2 cellular contexts compared by ENCODE assay signal in the genomic region with DNA sequence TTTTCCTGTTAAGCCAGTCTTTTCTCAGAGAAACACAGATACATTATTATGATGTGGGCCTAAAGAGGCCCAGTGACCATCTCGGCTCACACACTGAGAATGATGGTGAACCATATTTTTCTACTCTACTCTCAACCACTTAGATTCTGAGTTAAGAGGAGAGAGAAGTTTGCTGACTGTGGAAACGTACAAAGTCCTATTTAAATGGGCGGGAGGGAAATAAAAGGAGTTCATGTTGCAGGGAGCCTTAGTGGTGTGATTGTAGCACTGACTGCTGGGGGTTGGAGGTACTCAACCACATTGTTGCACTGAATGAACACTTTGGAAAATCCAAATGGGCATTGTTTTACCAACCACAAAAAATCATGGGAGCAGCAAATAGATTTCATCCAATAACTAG.
A peak's percentile ranks its signal among the peaks of the same experiment; 100 is the strongest.
TF ChIP-seq lines count a peak whose summit lies in the region.

No MANE protein-coding gene starts in this region.

TF ChIP-seq in IMR-90, 13 proteins besides CTCF, POLR2A, EP300 and RAD21:
- TF ChIP-seq, protein P1, sequence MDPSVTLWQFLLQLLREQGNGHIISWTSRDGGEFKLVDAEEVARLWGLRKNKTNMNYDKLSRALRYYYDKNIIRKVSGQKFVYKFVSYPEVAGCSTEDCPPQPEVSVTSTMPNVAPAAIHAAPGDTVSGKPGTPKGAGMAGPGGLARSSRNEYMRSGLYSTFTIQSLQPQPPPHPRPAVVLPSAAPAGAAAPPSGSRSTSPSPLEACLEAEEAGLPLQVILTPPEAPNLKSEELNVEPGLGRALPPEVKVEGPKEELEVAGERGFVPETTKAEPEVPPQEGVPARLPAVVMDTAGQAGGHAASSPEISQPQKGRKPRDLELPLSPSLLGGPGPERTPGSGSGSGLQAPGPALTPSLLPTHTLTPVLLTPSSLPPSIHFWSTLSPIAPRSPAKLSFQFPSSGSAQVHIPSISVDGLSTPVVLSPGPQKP (IDR thresholded peaks at IDR 0.05; ENCODE audit: borderline replicate concordance, low read depth, low read length), result no peak
- no peak for TF ChIP-seq MXI1 (IDR thresholded peaks at IDR 0.05; ENCODE audit: borderline replicate concordance, low read depth, low read length)
- TF ChIP-seq CHD1 (IDR thresholded peaks at IDR 0.05; ENCODE audit: low read depth, low read length), result no peak
- no peak for TF ChIP-seq CEBPB (IDR thresholded peaks at IDR 0.05; ENCODE audit: low read depth, low read length)
- TF ChIP-seq BHLHE40 (IDR thresholded peaks at IDR 0.05; ENCODE audit: low read depth, low read length), result no peak
- TF ChIP-seq, protein P2, sequence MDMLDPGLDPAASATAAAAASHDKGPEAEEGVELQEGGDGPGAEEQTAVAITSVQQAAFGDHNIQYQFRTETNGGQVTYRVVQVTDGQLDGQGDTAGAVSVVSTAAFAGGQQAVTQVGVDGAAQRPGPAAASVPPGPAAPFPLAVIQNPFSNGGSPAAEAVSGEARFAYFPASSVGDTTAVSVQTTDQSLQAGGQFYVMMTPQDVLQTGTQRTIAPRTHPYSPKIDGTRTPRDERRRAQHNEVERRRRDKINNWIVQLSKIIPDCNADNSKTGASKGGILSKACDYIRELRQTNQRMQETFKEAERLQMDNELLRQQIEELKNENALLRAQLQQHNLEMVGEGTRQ (IDR thresholded peaks at IDR 0.05; ENCODE audit: low read depth, low read length), result no peak
- no peak for TF ChIP-seq MAZ (IDR thresholded peaks at IDR 0.05; ENCODE audit: borderline replicate concordance, low read depth, low read length)
- no peak for TF ChIP-seq RFX5 (IDR thresholded peaks at IDR 0.05; ENCODE audit: low read depth, low read length)
- TF ChIP-seq SMC3 (IDR thresholded peaks at IDR 0.05; ENCODE audit: low read depth, low read length), result no peak
- TF ChIP-seq FOS (IDR thresholded peaks at IDR 0.05; ENCODE audit: low read depth, low read length), result no peak
- no peak for TF ChIP-seq RCOR1 (IDR thresholded peaks at IDR 0.05; ENCODE audit: insufficient replicate concordance, low read length)
- no peak for TF ChIP-seq NFE2L2 (IDR thresholded peaks at IDR 0.05; ENCODE audit: low read depth, low read length)

TF ChIP-seq in HepG2, 621 proteins besides CTCF, POLR2A, EP300 and RAD21:
- TF ChIP-seq ZNF446 (CRISPR knock-in tag; IDR thresholded peaks at IDR 0.05), result no peak
- 0 out of 2 replicates have a peak, but pooled peaks have one; percentile 7 for TF ChIP-seq STAG1 (CRISPR knock-in tag; IDR thresholded peaks at IDR 0.05)
- TF ChIP-seq, protein P3, sequence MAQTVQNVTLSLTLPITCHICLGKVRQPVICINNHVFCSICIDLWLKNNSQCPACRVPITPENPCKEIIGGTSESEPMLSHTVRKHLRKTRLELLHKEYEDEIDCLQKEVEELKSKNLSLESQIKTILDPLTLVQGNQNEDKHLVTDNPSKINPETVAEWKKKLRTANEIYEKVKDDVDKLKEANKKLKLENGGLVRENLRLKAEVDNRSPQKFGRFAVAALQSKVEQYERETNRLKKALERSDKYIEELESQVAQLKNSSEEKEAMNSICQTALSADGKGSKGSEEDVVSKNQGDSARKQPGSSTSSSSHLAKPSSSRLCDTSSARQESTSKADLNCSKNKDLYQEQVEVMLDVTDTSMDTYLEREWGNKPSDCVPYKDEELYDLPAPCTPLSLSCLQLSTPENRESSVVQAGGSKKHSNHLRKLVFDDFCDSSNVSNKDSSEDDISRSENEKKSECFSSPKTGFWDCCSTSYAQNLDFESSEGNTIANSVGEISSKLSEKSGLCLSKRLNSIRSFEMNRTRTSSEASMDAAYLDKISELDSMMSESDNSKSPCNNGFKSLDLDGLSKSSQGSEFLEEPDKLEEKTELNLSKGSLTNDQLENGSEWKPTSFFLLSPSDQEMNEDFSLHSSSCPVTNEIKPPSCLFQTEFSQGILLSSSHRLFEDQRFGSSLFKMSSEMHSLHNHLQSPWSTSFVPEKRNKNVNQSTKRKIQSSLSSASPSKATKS (CRISPR knock-in tag; IDR thresholded peaks at IDR 0.05), result no peak
- peak; percentile 42 for TF ChIP-seq MAFF (IDR thresholded peaks at IDR 0.05; ENCODE audit: low read depth, low read length)
- TF ChIP-seq, protein P4, sequence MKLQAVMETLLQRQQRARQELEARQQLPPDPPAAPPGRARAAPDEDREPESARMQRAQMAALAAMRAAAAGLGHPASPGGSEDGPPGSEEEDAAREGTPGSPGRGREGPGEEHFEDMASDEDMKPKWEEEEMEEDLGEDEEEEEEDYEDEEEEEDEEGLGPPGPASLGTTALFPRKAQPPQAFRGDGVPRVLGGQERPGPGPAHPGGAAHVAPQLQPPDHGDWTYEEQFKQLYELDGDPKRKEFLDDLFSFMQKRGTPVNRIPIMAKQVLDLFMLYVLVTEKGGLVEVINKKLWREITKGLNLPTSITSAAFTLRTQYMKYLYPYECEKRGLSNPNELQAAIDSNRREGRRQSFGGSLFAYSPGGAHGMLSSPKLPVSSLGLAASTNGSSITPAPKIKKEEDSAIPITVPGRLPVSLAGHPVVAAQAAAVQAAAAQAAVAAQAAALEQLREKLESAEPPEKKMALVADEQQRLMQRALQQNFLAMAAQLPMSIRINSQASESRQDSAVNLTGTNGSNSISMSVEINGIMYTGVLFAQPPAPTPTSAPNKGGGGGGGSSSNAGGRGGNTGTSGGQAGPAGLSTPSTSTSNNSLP (IDR thresholded peaks at IDR 0.05; ENCODE audit: low read depth, low read length), result 0 out of 2 replicates have a peak, but pooled peaks have one; percentile 11
- no peak for TF ChIP-seq FOXK1 (CRISPR knock-in tag; IDR thresholded peaks at IDR 0.05; ENCODE audit: borderline replicate concordance, low read depth)
- no peak for TF ChIP-seq BRD4 (CRISPR knock-in tag; IDR thresholded peaks at IDR 0.05)
- TF ChIP-seq MAZ (IDR thresholded peaks at IDR 0.05; ENCODE audit: borderline replicate concordance, low read depth, low read length), result no peak
- TF ChIP-seq MAZ (CRISPR knock-in tag; IDR thresholded peaks at IDR 0.05; ENCODE audit: low read depth), result no peak
- no peak for TF ChIP-seq KDM3A (CRISPR knock-in tag; IDR thresholded peaks at IDR 0.05; ENCODE audit: low read depth)
- TF ChIP-seq ZSCAN22 (CRISPR knock-in tag; IDR thresholded peaks at IDR 0.05), result no peak
- TF ChIP-seq ZSCAN30 (CRISPR knock-in tag; IDR thresholded peaks at IDR 0.05), result no peak
- TF ChIP-seq ZFP90 (CRISPR knock-in tag; IDR thresholded peaks at IDR 0.05; ENCODE audit: borderline replicate concordance), result no peak
- TF ChIP-seq ATF7-NPFF (CRISPR knock-in tag; IDR thresholded peaks at IDR 0.05; ENCODE audit: low read depth), result no peak
- no peak for TF ChIP-seq ZSCAN31 (CRISPR knock-in tag; IDR thresholded peaks at IDR 0.05; ENCODE audit: low read depth)
- TF ChIP-seq SIN3A (IDR thresholded peaks at IDR 0.05; ENCODE audit: borderline replicate concordance, low read depth, low read length), result no peak
- TF ChIP-seq, protein P5, sequence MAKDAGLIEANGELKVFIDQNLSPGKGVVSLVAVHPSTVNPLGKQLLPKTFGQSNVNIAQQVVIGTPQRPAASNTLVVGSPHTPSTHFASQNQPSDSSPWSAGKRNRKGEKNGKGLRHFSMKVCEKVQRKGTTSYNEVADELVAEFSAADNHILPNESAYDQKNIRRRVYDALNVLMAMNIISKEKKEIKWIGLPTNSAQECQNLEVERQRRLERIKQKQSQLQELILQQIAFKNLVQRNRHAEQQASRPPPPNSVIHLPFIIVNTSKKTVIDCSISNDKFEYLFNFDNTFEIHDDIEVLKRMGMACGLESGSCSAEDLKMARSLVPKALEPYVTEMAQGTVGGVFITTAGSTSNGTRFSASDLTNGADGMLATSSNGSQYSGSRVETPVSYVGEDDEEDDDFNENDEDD (CRISPR knock-in tag; IDR thresholded peaks at IDR 0.05; ENCODE audit: borderline replicate concordance), result no peak
- peak; percentile 32; the same call in 1 of the 2 replicates for TF ChIP-seq HNF4G (IDR thresholded peaks at IDR 0.05; ENCODE audit: borderline replicate concordance, low read depth, low read length)
- no peak for TF ChIP-seq HNF4G (CRISPR knock-in tag; IDR thresholded peaks at IDR 0.05; ENCODE audit: borderline replicate concordance, low read depth)
- TF ChIP-seq RARA (CRISPR knock-in tag; IDR thresholded peaks at IDR 0.05), result no peak
- TF ChIP-seq, protein P6, sequence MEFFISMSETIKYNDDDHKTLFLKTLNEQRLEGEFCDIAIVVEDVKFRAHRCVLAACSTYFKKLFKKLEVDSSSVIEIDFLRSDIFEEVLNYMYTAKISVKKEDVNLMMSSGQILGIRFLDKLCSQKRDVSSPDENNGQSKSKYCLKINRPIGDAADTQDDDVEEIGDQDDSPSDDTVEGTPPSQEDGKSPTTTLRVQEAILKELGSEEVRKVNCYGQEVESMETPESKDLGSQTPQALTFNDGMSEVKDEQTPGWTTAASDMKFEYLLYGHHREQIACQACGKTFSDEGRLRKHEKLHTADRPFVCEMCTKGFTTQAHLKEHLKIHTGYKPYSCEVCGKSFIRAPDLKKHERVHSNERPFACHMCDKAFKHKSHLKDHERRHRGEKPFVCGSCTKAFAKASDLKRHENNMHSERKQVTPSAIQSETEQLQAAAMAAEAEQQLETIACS (CRISPR knock-in tag; IDR thresholded peaks at IDR 0.05), result no peak
- TF ChIP-seq SP5 (CRISPR knock-in tag; IDR thresholded peaks at IDR 0.05; ENCODE audit: borderline replicate concordance, low read depth), result no peak
- no peak for TF ChIP-seq SSRP1 (CRISPR knock-in tag; IDR thresholded peaks at IDR 0.05)
- TF ChIP-seq ZNF180 (CRISPR knock-in tag; IDR thresholded peaks at IDR 0.05; ENCODE audit: borderline replicate concordance, low read depth), result no peak
- TF ChIP-seq, protein P7, sequence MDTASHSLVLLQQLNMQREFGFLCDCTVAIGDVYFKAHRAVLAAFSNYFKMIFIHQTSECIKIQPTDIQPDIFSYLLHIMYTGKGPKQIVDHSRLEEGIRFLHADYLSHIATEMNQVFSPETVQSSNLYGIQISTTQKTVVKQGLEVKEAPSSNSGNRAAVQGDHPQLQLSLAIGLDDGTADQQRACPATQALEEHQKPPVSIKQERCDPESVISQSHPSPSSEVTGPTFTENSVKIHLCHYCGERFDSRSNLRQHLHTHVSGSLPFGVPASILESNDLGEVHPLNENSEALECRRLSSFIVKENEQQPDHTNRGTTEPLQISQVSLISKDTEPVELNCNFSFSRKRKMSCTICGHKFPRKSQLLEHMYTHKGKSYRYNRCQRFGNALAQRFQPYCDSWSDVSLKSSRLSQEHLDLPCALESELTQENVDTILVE (CRISPR knock-in tag; IDR thresholded peaks at IDR 0.05), result no peak
- TF ChIP-seq HNF4A (CRISPR knock-in tag; IDR thresholded peaks at IDR 0.05), result peak; percentile 67
- TF ChIP-seq, protein P8, sequence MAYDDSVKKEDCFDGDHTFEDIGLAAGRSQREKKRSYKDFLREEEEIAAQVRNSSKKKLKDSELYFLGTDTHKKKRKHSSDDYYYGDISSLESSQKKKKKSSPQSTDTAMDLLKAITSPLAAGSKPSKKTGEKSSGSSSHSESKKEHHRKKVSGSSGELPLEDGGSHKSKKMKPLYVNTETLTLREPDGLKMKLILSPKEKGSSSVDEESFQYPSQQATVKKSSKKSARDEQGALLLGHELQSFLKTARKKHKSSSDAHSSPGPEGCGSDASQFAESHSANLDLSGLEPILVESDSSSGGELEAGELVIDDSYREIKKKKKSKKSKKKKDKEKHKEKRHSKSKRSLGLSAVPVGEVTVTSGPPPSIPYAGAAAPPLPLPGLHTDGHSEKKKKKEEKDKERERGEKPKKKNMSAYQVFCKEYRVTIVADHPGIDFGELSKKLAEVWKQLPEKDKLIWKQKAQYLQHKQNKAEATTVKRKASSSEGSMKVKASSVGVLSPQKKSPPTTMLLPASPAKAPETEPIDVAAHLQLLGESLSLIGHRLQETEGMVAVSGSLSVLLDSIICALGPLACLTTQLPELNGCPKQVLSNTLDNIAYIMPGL (CRISPR knock-in tag; IDR thresholded peaks at IDR 0.05; ENCODE audit: borderline replicate concordance in 1 of 2, low read depth in 1 of 2), result no peak
- peak; percentile 27; the same call in 1 of the 2 replicates for TF ChIP-seq ZMYM4 (CRISPR knock-in tag; IDR thresholded peaks at IDR 0.05)
- peak; percentile 23 to 42; a peak in 3 of 4 replicates for TF ChIP-seq MAFK (conservative IDR thresholded peaks at IDR 0.05 in 1 of 2, IDR thresholded peaks at IDR 0.05 in 1 of 2; ENCODE audit: low read length in 2 of 2)
- TF ChIP-seq NONO (IDR thresholded peaks at IDR 0.05), result no peak
- no peak for TF ChIP-seq NONO (CRISPR knock-in tag; conservative IDR thresholded peaks at IDR 0.05)
- TF ChIP-seq, protein P9, sequence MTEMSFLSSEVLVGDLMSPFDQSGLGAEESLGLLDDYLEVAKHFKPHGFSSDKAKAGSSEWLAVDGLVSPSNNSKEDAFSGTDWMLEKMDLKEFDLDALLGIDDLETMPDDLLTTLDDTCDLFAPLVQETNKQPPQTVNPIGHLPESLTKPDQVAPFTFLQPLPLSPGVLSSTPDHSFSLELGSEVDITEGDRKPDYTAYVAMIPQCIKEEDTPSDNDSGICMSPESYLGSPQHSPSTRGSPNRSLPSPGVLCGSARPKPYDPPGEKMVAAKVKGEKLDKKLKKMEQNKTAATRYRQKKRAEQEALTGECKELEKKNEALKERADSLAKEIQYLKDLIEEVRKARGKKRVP (CRISPR knock-in tag; IDR thresholded peaks at IDR 0.05), result no peak
- TF ChIP-seq, protein P10, sequence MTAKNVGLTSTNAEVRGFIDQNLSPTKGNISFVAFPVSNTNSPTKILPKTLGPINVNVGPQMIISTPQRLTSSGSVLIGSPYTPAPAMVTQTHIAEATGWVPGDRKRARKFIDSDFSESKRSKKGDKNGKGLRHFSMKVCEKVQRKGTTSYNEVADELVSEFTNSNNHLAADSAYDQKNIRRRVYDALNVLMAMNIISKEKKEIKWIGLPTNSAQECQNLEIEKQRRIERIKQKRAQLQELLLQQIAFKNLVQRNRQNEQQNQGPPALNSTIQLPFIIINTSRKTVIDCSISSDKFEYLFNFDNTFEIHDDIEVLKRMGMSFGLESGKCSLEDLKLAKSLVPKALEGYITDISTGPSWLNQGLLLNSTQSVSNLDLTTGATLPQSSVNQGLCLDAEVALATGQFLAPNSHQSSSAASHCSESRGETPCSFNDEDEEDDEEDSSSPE (CRISPR knock-in tag; IDR thresholded peaks at IDR 0.05), result peak; percentile 43; the same call in 1 of the 2 replicates
